9 cellular contexts compared by ENCODE assay signal in genomic region chr12:108560321-108560721, GRCh38. TPM values are rescaled to one million over a fixed set of nuclear protein-coding genes. Genes with fewer than 3 reads are reported as not detected.
DNase-seq lines count a peak whose midpoint lies in the region; ATAC-seq and TF ChIP-seq lines count a peak whose summit lies in the region.
"Had no signal": no experiment of that assay in that cellular context is flagged by ENCODE, and none has a peak within 500 bp of the region (broad histone marks: within the 10 kb centered on the region; RNA-seq: fewer than 3 reads in every experiment).

No MANE protein-coding gene starts in this region.

- H2AK5ac ChIP-seq in neuronal stem cell (ENCODE audit: low read depth, low read length), result no peak overlapping the region

- no peaks in the 10 kb centered on the region for H3K9me3 Mint-ChIP-seq in endodermal cell

- H3F3A ChIP-seq in PC-3 (ENCODE audit: low read length, unreplicated experiment), result peaks cover 2% of the 10 kb centered on the region

- intact Hi-C loops in PC-3 (cut with micrococcal nuclease), result loop anchor here (5.0 kb wide), 3 partner anchors 72 to 297 kb away; partner anchors contain the start of genes SELPLG and SSH1

- peaks cover 26% of the 10 kb centered on the region for H3K4me1 ChIP-seq in PC-3 (ENCODE audit: insufficient read depth, low read length)
- H3K4me1 ChIP-seq in endodermal cell (ENCODE audit: control insufficient read depth, insufficient read depth, low read length), result no peaks in the 10 kb centered on the region
- H3K4me1 ChIP-seq in neuronal stem cell (ENCODE audit: control insufficient read depth in 2 of 2, insufficient read depth in 1 of 2, low read depth in 1 of 2, low read length in 2 of 2), result peaks cover 6 to 7% of the 10 kb centered on the region in 2 donors

- H2AFZ ChIP-seq in PC-3 (ENCODE audit: low read length) (peak overlapping the region; percentile 91; the same call in 1 of the 2 replicates), neuronal stem cell (ENCODE audit: low read length) (peak overlapping the region; percentile 66)

- H2BK12ac ChIP-seq in neuronal stem cell (ENCODE audit: low read length), result no peak overlapping the region

- no peak for TF ChIP-seq CTCF in PC-3 (conservative IDR thresholded peaks at IDR 0.05; ENCODE audit: low read depth, low read length)
- no peak for TF ChIP-seq CTCF in endodermal cell (conservative IDR thresholded peaks at IDR 0.05)

- no peaks in the 10 kb centered on the region for H3K9me3 ChIP-seq in PC-3 (ENCODE audit: low read length)
- H3K9me3 ChIP-seq in endodermal cell (ENCODE audit: control insufficient read depth, low read length), result no peaks in the 10 kb centered on the region
- no peaks in the 10 kb centered on the region for H3K9me3 ChIP-seq in neuronal stem cell (replicated peaks in 1 of 2; ENCODE audit: control insufficient read depth in 2 of 2, insufficient read depth in 1 of 2, low read depth in 1 of 2, low read length in 2 of 2)

- H3K79me2 ChIP-seq in PC-3 (ENCODE audit: low read length), result peaks cover 85% of the 10 kb centered on the region

- H3K4me1 Mint-ChIP-seq in endodermal cell, result peaks cover 19% of the 10 kb centered on the region

- no peak overlapping the region for H2BK5ac ChIP-seq in neuronal stem cell (ENCODE audit: low read length)

- H2BK120ac ChIP-seq in neuronal stem cell (ENCODE audit: low read depth, low read length), result no peak overlapping the region

- H3K36me3 Mint-ChIP-seq in endodermal cell (ENCODE audit: low read depth), result peaks cover 35% of the 10 kb centered on the region

- ATAC-seq in PC-3, result no peak
- no peak for ATAC-seq in HG02588 (IDR thresholded peaks at IDR 0.05; ENCODE audit: unreplicated experiment)

- H3K4me3 ChIP-seq in PC-3 (ENCODE audit: low read length) (peak overlapping the region; percentile 90), endodermal cell (ENCODE audit: low read length) (peak overlapping the region; percentile 94), neuronal stem cell (ENCODE audit: low read length in 2 of 2) (peak overlapping the region; percentile 93 to 98)

- H4K20me1 ChIP-seq in PC-3 (ENCODE audit: low read length), result peaks cover 31% of the 10 kb centered on the region

- H4K91ac ChIP-seq in neuronal stem cell (ENCODE audit: low read depth, low read length, poor library complexity), result no peak overlapping the region

- no peaks in the 10 kb centered on the region for H3K9me2 ChIP-seq in PC-3 (replicated peaks; ENCODE audit: low read length)

- H3K79me1 ChIP-seq in neuronal stem cell (ENCODE audit: low read depth, low read length), result peaks cover 12% of the 10 kb centered on the region

- WGBS in endodermal cell (ENCODE audit: insufficient coverage in 1 of 2, insufficient read length in 1 of 2), 2 experiments, result 0 to 5% methylated on average over 9 to 12 of the region's 12 CpGs
- no CpG with 5 or more reads among the region's 12 CpGs for WGBS in neuronal stem cell (ENCODE audit: extremely low coverage in 2 of 2, insufficient read length in 2 of 2, insufficient replicate concordance in 1 of 2), 2 donors

- H3K27ac Mint-ChIP-seq in endodermal cell, result peak overlapping the region; percentile 100

- H2BK15ac ChIP-seq in neuronal stem cell (ENCODE audit: low read length), result no peak overlapping the region

- H3K36me3 ChIP-seq in PC-3 (ENCODE audit: low read depth, low read length) (peaks cover 33% of the 10 kb centered on the region), endodermal cell (ENCODE audit: control insufficient read depth, insufficient read depth, low read length) (peaks cover 37% of the 10 kb centered on the region), neuronal stem cell (replicated peaks in 1 of 2; ENCODE audit: control insufficient read depth in 2 of 2, insufficient read depth in 2 of 2, low read length in 2 of 2) (peaks cover 17 to 53% of the 10 kb centered on the region in 2 donors)

- H3K4me2 ChIP-seq in PC-3 (ENCODE audit: low read length), result peak overlapping the region; percentile 92
- peak overlapping the region; percentile 80 for H3K4me2 ChIP-seq in neuronal stem cell (ENCODE audit: insufficient read depth, low read length, poor library complexity, severe bottlenecking)

- POLR2A ChIA-PET in PC-3 (lab: Charles Lee; ENCODE audit: unreplicated experiment), result no interaction called here

- 0 out of 2 replicates have a peak overlapping the region, but pooled peaks have one; percentile 74 for H3K27ac ChIP-seq in PC-3 (ENCODE audit: low read length)
- peak overlapping the region; percentile 98 for H3K27ac ChIP-seq in endodermal cell (ENCODE audit: low read depth, low read length)
- no peak overlapping the region for H3K27ac ChIP-seq in neuronal stem cell (replicated peaks; ENCODE audit: low read length)

- H3K9ac ChIP-seq in PC-3 (ENCODE audit: low read length) (peak overlapping the region; percentile 96), endodermal cell (ENCODE audit: extremely low read depth, low read length, poor library complexity, severe bottlenecking) (peak overlapping the region; percentile 98), neuronal stem cell (ENCODE audit: low read depth, low read length, poor library complexity) (peak overlapping the region; percentile 98)

- H3K4ac ChIP-seq in neuronal stem cell (ENCODE audit: low read length), result peak overlapping the region; percentile 4

- H3K27me3 ChIP-seq in PC-3 (ENCODE audit: low read length) (no peaks in the 10 kb centered on the region), endodermal cell (ENCODE audit: control insufficient read depth, insufficient read depth, low read length, poor library complexity, severe bottlenecking) (no peaks in the 10 kb centered on the region), neuronal stem cell (ENCODE audit: control insufficient read depth in 3 of 3, insufficient read depth in 3 of 3, low read depth in 1 of 3, low read length in 3 of 3) (no peaks in the 10 kb centered on the region)

- no peaks in the 10 kb centered on the region for H3K27me3 Mint-ChIP-seq in endodermal cell (ENCODE audit: insufficient read depth)

- peak overlapping the region; percentile 94 for H3K4me3 Mint-ChIP-seq in endodermal cell

- H3K23ac ChIP-seq in neuronal stem cell (ENCODE audit: low read depth, low read length, poor library complexity), result no peak overlapping the region

- peak; percentile 26 for DNase-seq in EL
- DNase-seq in PC-3, result no peak
- DNase-seq in endodermal cell, result no peak
- no peak for DNase-seq in neuronal stem cell (ENCODE audit: low spot score)
- DNase-seq in T-helper 9 cell, result no peak
- no peak for DNase-seq in SHP77 (lab: John Stamatoyannopoulos, UW)
- no peak for DNase-seq in hypothalamus (lab: John Stamatoyannopoulos, UW)

- no peak overlapping the region for H3K18ac ChIP-seq in neuronal stem cell (ENCODE audit: low read length)

- no TSS peak for BruUV-seq in PC-3 (replicated peaks; lab: Mats Ljungman, UMichigan)

- no peak overlapping the region for H3K14ac ChIP-seq in neuronal stem cell (ENCODE audit: low read length)

- no peak overlapping the region for H4K8ac ChIP-seq in neuronal stem cell (ENCODE audit: low read depth, low read length)

- CTCF ChIA-PET in PC-3 (lab: Charles Lee), result no interaction called here

RNA-seq across cellular contexts. Expression of gene SART3, which starts 0.7 kb away (rescaled TPM):
- 148 and 165 TPM in 2 replicates for total RNA-seq in PC-3 (2014; rRNA removed)
- 10 to 100 TPM; 83.5 to 86.2 TPM for total RNA-seq in endodermal cell
- 57.5 TPM for polyA plus RNA-seq in endodermal cell (2013, experiment 1 of 2)
- polyA plus RNA-seq in endodermal cell (2013, experiment 2 of 2), result 50.7 TPM
- 39.6 TPM for polyA plus RNA-seq in neuronal stem cell (2013, experiment 1 of 2)
- polyA plus RNA-seq in neuronal stem cell (2013, experiment 2 of 2), result 37.7 TPM

RNA-seq across cellular contexts. Expression of gene ISCU, which starts 2.1 kb away (rescaled TPM):
- total RNA-seq in PC-3 (2014; rRNA removed) (120 and 181 TPM in 2 replicates), endodermal cell (10 to 100 TPM; 63.1 to 66.0 TPM)
- polyA plus RNA-seq in endodermal cell (2013, experiment 1 of 2), result 92.4 TPM
- polyA plus RNA-seq in endodermal cell (2013, experiment 2 of 2), result 96.3 TPM
- polyA plus RNA-seq in neuronal stem cell (2013, experiment 1 of 2), result 94.0 TPM
- polyA plus RNA-seq in neuronal stem cell (2013, experiment 2 of 2), result 89.8 TPM

RNA-seq across cellular contexts. Expression of gene TMEM119, which starts 37.6 kb away (rescaled TPM):
- total RNA-seq in PC-3 (2014; rRNA removed) (not detected in 2 replicates), endodermal cell (under 1 TPM; 0.11 to 0.15 TPM)
- polyA plus RNA-seq in endodermal cell (2013, experiment 1 of 2), result 4.3 TPM
- 4.3 TPM for polyA plus RNA-seq in endodermal cell (2013, experiment 2 of 2)
- polyA plus RNA-seq in neuronal stem cell (2013, experiment 1 of 2), result 0.68 TPM
- polyA plus RNA-seq in neuronal stem cell (2013, experiment 2 of 2), result 0.73 TPM
- total RNA-seq: SK-MEL-5 had no signal

RNA-seq across cellular contexts. Expression of gene FICD, which starts 45.2 kb away (rescaled TPM):
- total RNA-seq in PC-3 (2014; rRNA removed), result 6.4 and 18.5 TPM in 2 replicates
- 1 to 10 TPM; 6.2 to 6.8 TPM for total RNA-seq in endodermal cell
- polyA plus RNA-seq in endodermal cell (2013, experiment 1 of 2), result 5.3 TPM
- polyA plus RNA-seq in endodermal cell (2013, experiment 2 of 2), result 4.9 TPM
- polyA plus RNA-seq in neuronal stem cell (2013, experiment 1 of 2), result 3.9 TPM
- 3.6 TPM for polyA plus RNA-seq in neuronal stem cell (2013, experiment 2 of 2)
